Comparison of ENCODE assay signal across 7 cellular contexts in genomic region chr16:22576506-22576905, GRCh38.
A peak's percentile ranks its signal among the peaks of the same experiment; 100 is the strongest.
DNase-seq lines count a peak whose midpoint lies in the region; ATAC-seq, FAIRE-seq and TF ChIP-seq lines count a peak whose summit lies in the region.
"Not testable (repeated sequence)": the region's sequence is repeated elsewhere in the genome, so short reads cannot be mapped to it uniquely, and the experiment has no call there.

No MANE protein-coding gene starts in this region.

- H3K9me3 ChIP-seq in H1 (ENCODE audit: insufficient read depth in 2 of 2, low read depth in 1 of 2, low read length in 1 of 2); right cardiac atrium (ENCODE audit: control insufficient read depth, low read length); HepG2 (ENCODE audit: low read length); spleen: not testable (repeated sequence)

- H2BK120ac ChIP-seq in H1 (replicated peaks; ENCODE audit: low read depth, low read length): not testable (repeated sequence)

- H3K27ac ChIP-seq in coronary artery; H1 (ENCODE audit: low read depth, low read length); right cardiac atrium (ENCODE audit: low read length); HepG2 (ENCODE audit: extremely low read length, insufficient read depth, low read length); spleen: not testable (repeated sequence)

- H3K79me1 ChIP-seq in H1 (ENCODE audit: low read depth, low read length): not testable (repeated sequence)

- H4K8ac ChIP-seq in H1 (ENCODE audit: extremely low read depth, insufficient read depth, low read length): not testable (repeated sequence)

- H2BK20ac ChIP-seq in H1 (ENCODE audit: low read length): not testable (repeated sequence)

- H3K56ac ChIP-seq in H1 (replicated peaks; ENCODE audit: insufficient read length, low read depth, low read length): not testable (repeated sequence)

- H3K36me3 ChIP-seq in H7 (replicated peaks; ENCODE audit: control insufficient read depth, insufficient read depth, low read length); H1 (ENCODE audit: control insufficient read depth in 2 of 4, insufficient read depth in 4 of 4, low read length in 3 of 4); HepG2 (replicated peaks in 1 of 2; ENCODE audit: control insufficient read depth in 1 of 2, insufficient read depth in 2 of 2, low read length in 2 of 2); spleen: not testable (repeated sequence)

- not testable (repeated sequence) for ATAC-seq in right cardiac atrium, HepG2

- H3K79me2 ChIP-seq in H1 (ENCODE audit: control insufficient read depth in 1 of 2, insufficient read depth in 2 of 2, low read length in 2 of 2); HepG2 (ENCODE audit: insufficient read depth, low read length): not testable (repeated sequence)

- not testable (repeated sequence) for H2AK5ac ChIP-seq in H1 (ENCODE audit: low read depth, low read length)

- 90% methylated on average over 6 of the region's 6 CpGs; no CpG with 5 or more reads in 1 of the 2 experiments for WGBS in H1 (ENCODE audit: extremely low coverage in 1 of 2, insufficient coverage in 1 of 2, insufficient read length in 1 of 2, insufficient replicate concordance in 2 of 2, low coverage in 1 of 2, low lambda C conversion rate in 2 of 2, missing lambda C conversion rate in 1 of 2), 2 experiments
- 76% methylated on average over 5 of the region's 6 CpGs for WGBS in right cardiac atrium
- WGBS in HepG2 (ENCODE audit: low lambda C conversion rate): 3% methylated on average over 6 of the region's 6 CpGs
- WGBS in spleen, 5 donors: 65 to 86% (median 77%) methylated on average over 5 to 6 of the region's 6 CpGs

- H2AFZ ChIP-seq in H1 (ENCODE audit: low read length); HepG2 (ENCODE audit: low read length): not testable (repeated sequence)

- DNase-seq in H7 (peak; percentile 1), RPMI8226 (peak; percentile 1), coronary artery (ENCODE audit: low spot score) (peak; percentile 62), right cardiac atrium (peak in 2 of 3 donors; percentile 19 to 29), spleen (peak; percentile 50)
- DNase-seq in H1 (ENCODE audit: low read depth in 1 of 2, low spot score in 2 of 2); HepG2 (ENCODE audit: low spot score): not testable (repeated sequence)

- not testable (repeated sequence) for H3K18ac ChIP-seq in H1 (ENCODE audit: extremely low read depth, low read length)

- not testable (repeated sequence) for H3K4me2 ChIP-seq in H1 (ENCODE audit: insufficient read depth in 1 of 2, low read depth in 2 of 2, low read length in 2 of 2); HepG2 (ENCODE audit: low read depth, low read length)

- not testable (repeated sequence) for H3K9ac ChIP-seq in H1 (replicated peaks in 1 of 4; ENCODE audit: extremely low read depth in 1 of 4, low read depth in 3 of 4, low read length in 3 of 4); HepG2 (ENCODE audit: insufficient read depth, low read depth, low read length)

- H3K4me1 ChIP-seq in H1 (replicated peaks in 1 of 4; ENCODE audit: control insufficient read depth in 3 of 4, insufficient read depth in 4 of 4, low read length in 3 of 4); right cardiac atrium (ENCODE audit: control insufficient read depth, insufficient read depth, low read length); HepG2 (ENCODE audit: insufficient read depth, low read length); spleen: not testable (repeated sequence)

- not testable (repeated sequence) for TF ChIP-seq EP300 in H1 (IDR thresholded peaks at IDR 0.05; ENCODE audit: borderline replicate concordance in 1 of 2, low read depth in 2 of 2, low read length in 2 of 2); HepG2 (IDR thresholded peaks at IDR 0.05; ENCODE audit: low read depth in 2 of 2, low read length in 2 of 2); HepG2 (CRISPR knock-in tag; IDR thresholded peaks at IDR 0.05; ENCODE audit: borderline replicate concordance)

- in situ Hi-C loops in HepG2 (cut with HindIII; ENCODE audit: extremely low pct_ligation_motif_present, low pct_unique_long_range_greater_than_20kb): not testable (repeated sequence)

- H2BK5ac ChIP-seq in H1 (ENCODE audit: low read depth, low read length): not testable (repeated sequence)

- H3K4ac ChIP-seq in H1 (replicated peaks; ENCODE audit: insufficient read length, low read depth, low read length): not testable (repeated sequence)

- not testable (repeated sequence) for TF ChIP-seq CTCF in coronary artery (IDR thresholded peaks at IDR 0.05); H1 (IDR thresholded peaks at IDR 0.05; ENCODE audit: control extremely low read depth in 1 of 3, insufficient read depth in 1 of 3, low read depth in 1 of 3, low read length in 3 of 3); HepG2 (CRISPR knock-in tag; IDR thresholded peaks at IDR 0.05); spleen (IDR thresholded peaks at IDR 0.05 in 8 of 11, conservative IDR thresholded peaks at IDR 0.05 in 3 of 11)

- not testable (repeated sequence) for H3K14ac ChIP-seq in H1 (ENCODE audit: insufficient read length)

- H4K5ac ChIP-seq in H1 (ENCODE audit: insufficient read length, low read depth, low read length): not testable (repeated sequence)

- BruUV-seq in HepG2 (replicated peaks; lab: Mats Ljungman, UMichigan): not testable (repeated sequence)

- not testable (repeated sequence) for H3K23me2 ChIP-seq in H1 (ENCODE audit: low read depth, low read length)

- not testable (repeated sequence) for H3K4me3 ChIP-seq in H7 (ENCODE audit: insufficient read depth, low read depth, low read length); coronary artery; H1 (ENCODE audit: extremely low read depth in 1 of 4, insufficient read depth in 2 of 4, low read depth in 3 of 4, low read length in 4 of 4); right cardiac atrium (ENCODE audit: low read length); HepG2 (replicated peaks in 1 of 3; ENCODE audit: insufficient read depth in 1 of 3, low read depth in 2 of 3, low read length in 3 of 3); spleen

- intact Hi-C loops in right cardiac atrium (cut with DNase I); HepG2 (cut with micrococcal nuclease; ENCODE audit: unreplicated experiment); spleen (cut with DNase I; ENCODE audit: low total_unique reads): not testable (repeated sequence)

- not testable (repeated sequence) for H4K20me1 ChIP-seq in H1 (replicated peaks in 1 of 2; ENCODE audit: control insufficient read depth in 1 of 2, insufficient read depth in 2 of 2, low read length in 2 of 2); HepG2 (ENCODE audit: insufficient read depth, low read length)

- FAIRE-seq in H1 (lab: Jason Lieb, UNC); HepG2 (lab: Jason Lieb, UNC): not testable (repeated sequence)

- not testable (repeated sequence) for TF ChIP-seq RAD21 in H1 (IDR thresholded peaks at IDR 0.05 in 1 of 2, conservative IDR thresholded peaks at IDR 0.05 in 1 of 2; ENCODE audit: low read depth in 2 of 2, low read length in 2 of 2); HepG2 (CRISPR knock-in tag; IDR thresholded peaks at IDR 0.05)

- not testable (repeated sequence) for TF ChIP-seq POLR2A in H1 (IDR thresholded peaks at IDR 0.05; ENCODE audit: control extremely low read depth in 1 of 2, low read depth in 2 of 2, low read length in 2 of 2); HepG2 (IDR thresholded peaks at IDR 0.05; ENCODE audit: insufficient read depth in 1 of 2, low read depth in 2 of 2, low read length in 2 of 2); spleen (IDR thresholded peaks at IDR 0.05)

- H2BK12ac ChIP-seq in H1 (ENCODE audit: low read depth, low read length): peak overlapping the region; percentile 43; the same call in 1 of the 2 replicates

- H2BK15ac ChIP-seq in H1 (ENCODE audit: low read length): not testable (repeated sequence)

- CTCF ChIA-PET in H1 (lab: Charles Lee; ENCODE audit: partially characterized antibody); HepG2 (lab: Yijun Ruan, JAX; ENCODE audit: low intra/inter-chr PET ratio, low total read pairs): not testable (repeated sequence)

- POLR2A ChIA-PET in H1 (lab: Charles Lee; ENCODE audit: partially characterized antibody); HepG2 (lab: Yijun Ruan, JAX): not testable (repeated sequence)

- not testable (repeated sequence) for H3K23ac ChIP-seq in H1 (ENCODE audit: insufficient read length)

- not testable (repeated sequence) for H3K27me3 ChIP-seq in H7 (ENCODE audit: control insufficient read depth, insufficient read depth, low read length); H1 (replicated peaks in 1 of 4; ENCODE audit: control insufficient read depth in 3 of 4, extremely low read depth in 1 of 4, insufficient read depth in 3 of 4, low read length in 3 of 4); right cardiac atrium (ENCODE audit: control insufficient read depth, insufficient read depth)
- H3K27me3 ChIP-seq in HepG2 (ENCODE audit: control insufficient read depth in 1 of 2, insufficient read depth in 2 of 2, low read length in 2 of 2) (peaks cover 7 to 16% of the 10 kb centered on the region in 2 experiments; a peak in 4 of 5 replicates), spleen (replicated peaks in 1 of 7) (peaks cover 0 to 23% (median 0%) of the 10 kb centered on the region in 7 donors)

- H4K91ac ChIP-seq in H1 (replicated peaks; ENCODE audit: insufficient read length, low read length): not testable (repeated sequence)

TF ChIP-seq in HepG2, 621 proteins besides CTCF, POLR2A, EP300 and RAD21:
- TF ChIP-seq ZNF629 (CRISPR knock-in tag; conservative IDR thresholded peaks at IDR 0.05): 0 out of 2 replicates have a peak, but pooled peaks have one; percentile 63
TF ChIP-seq in HepG2: peak in this region for 1; not testable (repeated sequence) for 620.
